10 cellular contexts compared by ENCODE assay signal in genomic region chr5:54457094-54457531, GRCh38. TPM values are rescaled to one million over a fixed set of nuclear protein-coding genes. Genes with fewer than 3 reads are reported as not detected.
A peak's percentile ranks its signal among the peaks of the same experiment; 100 is the strongest.
DNase-seq lines count a peak whose midpoint lies in the region; ATAC-seq and TF ChIP-seq lines count a peak whose summit lies in the region.
"Had no signal": no experiment of that assay in that cellular context is flagged by ENCODE, and none has a peak within 500 bp of the region (broad histone marks: within the 10 kb centered on the region; RNA-seq: fewer than 3 reads in every experiment).

No MANE protein-coding gene starts in this region.

- peaks cover 12% of the 10 kb centered on the region for H3K9me3 Mint-ChIP-seq in nephron

- no peak overlapping the region for H2AFZ ChIP-seq in PC-9

- no peaks in the 10 kb centered on the region for H3K9me3 ChIP-seq in PC-9 (ENCODE audit: insufficient read depth, low read depth)

- POLR2A ChIA-PET in PC-9 (lab: Charles Lee; ENCODE audit: unreplicated experiment): no interaction called here

- H3K36me3 Mint-ChIP-seq in nephron (ENCODE audit: low read depth): no peaks in the 10 kb centered on the region

- peaks cover 1% of the 10 kb centered on the region for H3K27me3 Mint-ChIP-seq in nephron (ENCODE audit: low read depth)

- H3K9me2 ChIP-seq in PC-9 (ENCODE audit: insufficient read depth): no peaks in the 10 kb centered on the region

- intact Hi-C loops in PC-9 (cut with micrococcal nuclease; ENCODE audit: unreplicated experiment): no loop called here

- no TSS peak for BruUV-seq in PC-9 (replicated peaks; lab: Mats Ljungman, UMichigan)

- TF ChIP-seq CTCF in PC-9 (conservative IDR thresholded peaks at IDR 0.05) (no peak), fibroblast of pulmonary artery (IDR thresholded peaks at IDR 0.05; ENCODE audit: low read length, missing control alignments) (no peak), nephron (IDR thresholded peaks at IDR 0.05; ENCODE audit: unreplicated experiment in 3 of 3) (no peak)

- H3K79me2 ChIP-seq in PC-9 (ENCODE audit: low read depth): no peaks in the 10 kb centered on the region

- peaks cover 28% of the 10 kb centered on the region for H3K4me1 Mint-ChIP-seq in nephron

- DNase-seq in AG08396 (ENCODE audit: low spot score) (peak; percentile 80), PC-9 (peak in 1 of 2 experiments; percentile 58), fibroblast of pulmonary artery (ENCODE audit: low read depth) (peak; percentile 85), KBM-7 (no peak)
- DNase-seq in activated CD4-positive, alpha-beta T cell treated with anti-CD3 and anti-CD28 coated beads, Interleukin-2, amount 50 U/mL, for 4 hours: no peak
- DNase-seq: activated naive CD4-positive, alpha-beta T cell treated with anti-CD3 and anti-CD28 coated beads, Interleukin-2, amount 50 U/mL, for 16 hours; SIG-M5 had no signal

- H3K4me3 ChIP-seq in PC-9 (no peak overlapping the region), fibroblast of pulmonary artery (replicated peaks; ENCODE audit: low read depth, low read length) (no peak overlapping the region)

- CTCF ChIA-PET in PC-9 (lab: Charles Lee): no interaction called here

- ATAC-seq in GM19351 (IDR thresholded peaks at IDR 0.05; ENCODE audit: unreplicated experiment): no peak
- no peak for ATAC-seq in GM21381 (IDR thresholded peaks at IDR 0.05; ENCODE audit: unreplicated experiment)

- H3F3A ChIP-seq in PC-9 (ENCODE audit: insufficient read depth, low read depth): no peaks in the 10 kb centered on the region

- H3K27ac Mint-ChIP-seq in nephron: peak overlapping the region; percentile 95 to 96 (median 95)

- peak overlapping the region; percentile 37; the same call in 1 of the 2 replicates for H3K4me2 ChIP-seq in PC-9

- H3K4me1 ChIP-seq in PC-9 (replicated peaks; ENCODE audit: insufficient read depth): 0 out of 2 replicates have a peak, but pooled peaks cover 7% of the 10 kb centered on the region

- H3K36me3 ChIP-seq in PC-9 (ENCODE audit: low read depth): no peaks in the 10 kb centered on the region

- H4K20me1 ChIP-seq in PC-9 (ENCODE audit: insufficient read depth): no peaks in the 10 kb centered on the region

- in situ Hi-C loops in KBM-7 (cut with MboI; ENCODE audit: low pct_unique_long_range_greater_than_20kb, low sequenced_read_pairs): no loop called here

- no peaks in the 10 kb centered on the region for H3K27me3 ChIP-seq in PC-9 (ENCODE audit: insufficient read depth, low read depth)

- no peak overlapping the region for H3K27ac ChIP-seq in PC-9

- H3K4me3 Mint-ChIP-seq in nephron: peak overlapping the region; percentile 36 to 91 (median 81)

RNA-seq across cellular contexts. Expression of gene HSPB3, which starts 1.6 kb away (rescaled TPM):
- not detected in 2 replicates for total RNA-seq in PC-9 (2021)

Comparison
In these comparisons a context has a peak if more than half of its experiments do, and no peak if none do; other contexts are left out.
1. DNase-seq: peak in AG08396 (single experiment) and fibroblast of pulmonary artery (single experiment); none in KBM-7 (single experiment) and activated CD4-positive, alpha-beta T cell treated with anti-CD3 and anti-CD28 coated beads, Interleukin-2, amount 50 U/mL, for 4 hours (0 of 2).